2 cellular contexts compared by ENCODE assay signal in the genomic region with DNA sequence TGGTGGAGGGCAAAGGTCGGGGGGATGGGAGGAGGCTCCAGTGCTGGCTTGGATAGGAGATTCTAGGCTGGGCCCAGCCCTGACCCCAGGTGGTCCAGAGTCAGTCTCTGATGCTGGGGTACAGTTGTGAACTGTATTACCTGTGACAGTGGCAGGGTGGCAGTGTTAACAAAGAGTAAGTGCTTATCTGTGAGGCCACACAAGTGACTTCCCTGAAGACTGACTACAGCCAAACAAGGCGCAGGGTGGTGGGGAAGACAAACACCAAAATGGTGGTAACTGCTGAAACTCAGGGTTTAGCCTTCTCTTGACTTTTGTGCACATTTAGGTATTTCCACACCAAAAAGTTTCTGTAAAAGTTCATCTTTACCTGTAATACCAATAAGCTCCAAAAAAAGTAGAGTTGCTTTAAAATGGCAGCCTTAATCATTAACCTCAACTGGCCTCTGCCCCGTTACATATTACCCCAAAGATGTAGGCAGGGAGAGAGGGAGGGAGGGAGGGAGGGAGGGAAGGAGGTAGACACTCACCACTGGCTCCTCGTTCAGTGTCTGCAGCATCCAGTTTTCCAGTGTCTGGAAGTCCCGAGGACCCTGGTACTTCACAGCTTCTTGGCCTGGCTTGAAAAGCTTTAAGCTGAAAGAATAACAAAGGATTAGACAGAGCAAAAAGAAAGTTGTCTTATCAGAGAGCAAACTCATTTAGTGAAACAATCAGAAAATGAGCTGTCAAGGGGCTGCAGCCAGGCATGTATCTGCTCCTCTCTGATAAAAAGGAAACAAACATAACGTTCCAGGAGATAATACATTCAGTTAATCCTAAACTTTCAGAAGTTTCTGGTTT.
TF ChIP-seq lines count a peak whose summit lies in the region.

No MANE protein-coding gene starts in this region.

TF ChIP-seq in IMR-90, 13 proteins besides CTCF, POLR2A, EP300 and RAD21:
- no peak for TF ChIP-seq NFE2L2 (IDR thresholded peaks at IDR 0.05; ENCODE audit: low read depth, low read length)
- no peak for TF ChIP-seq RFX5 (IDR thresholded peaks at IDR 0.05; ENCODE audit: low read depth, low read length)
- TF ChIP-seq BHLHE40 (IDR thresholded peaks at IDR 0.05; ENCODE audit: low read depth, low read length): no peak
- TF ChIP-seq SMC3 (IDR thresholded peaks at IDR 0.05; ENCODE audit: low read depth, low read length): no peak
- TF ChIP-seq MAFK (IDR thresholded peaks at IDR 0.05; ENCODE audit: low read depth, low read length): no peak
- no peak for TF ChIP-seq RCOR1 (IDR thresholded peaks at IDR 0.05; ENCODE audit: insufficient replicate concordance, low read length)
- no peak for TF ChIP-seq CEBPB (IDR thresholded peaks at IDR 0.05; ENCODE audit: low read depth, low read length)
- no peak for TF ChIP-seq FOS (IDR thresholded peaks at IDR 0.05; ENCODE audit: low read depth, low read length)
- no peak for TF ChIP-seq MAZ (IDR thresholded peaks at IDR 0.05; ENCODE audit: borderline replicate concordance, low read depth, low read length)
- TF ChIP-seq, protein P1, sequence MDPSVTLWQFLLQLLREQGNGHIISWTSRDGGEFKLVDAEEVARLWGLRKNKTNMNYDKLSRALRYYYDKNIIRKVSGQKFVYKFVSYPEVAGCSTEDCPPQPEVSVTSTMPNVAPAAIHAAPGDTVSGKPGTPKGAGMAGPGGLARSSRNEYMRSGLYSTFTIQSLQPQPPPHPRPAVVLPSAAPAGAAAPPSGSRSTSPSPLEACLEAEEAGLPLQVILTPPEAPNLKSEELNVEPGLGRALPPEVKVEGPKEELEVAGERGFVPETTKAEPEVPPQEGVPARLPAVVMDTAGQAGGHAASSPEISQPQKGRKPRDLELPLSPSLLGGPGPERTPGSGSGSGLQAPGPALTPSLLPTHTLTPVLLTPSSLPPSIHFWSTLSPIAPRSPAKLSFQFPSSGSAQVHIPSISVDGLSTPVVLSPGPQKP (IDR thresholded peaks at IDR 0.05; ENCODE audit: borderline replicate concordance, low read depth, low read length): no peak
- TF ChIP-seq, protein P2, sequence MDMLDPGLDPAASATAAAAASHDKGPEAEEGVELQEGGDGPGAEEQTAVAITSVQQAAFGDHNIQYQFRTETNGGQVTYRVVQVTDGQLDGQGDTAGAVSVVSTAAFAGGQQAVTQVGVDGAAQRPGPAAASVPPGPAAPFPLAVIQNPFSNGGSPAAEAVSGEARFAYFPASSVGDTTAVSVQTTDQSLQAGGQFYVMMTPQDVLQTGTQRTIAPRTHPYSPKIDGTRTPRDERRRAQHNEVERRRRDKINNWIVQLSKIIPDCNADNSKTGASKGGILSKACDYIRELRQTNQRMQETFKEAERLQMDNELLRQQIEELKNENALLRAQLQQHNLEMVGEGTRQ (IDR thresholded peaks at IDR 0.05; ENCODE audit: low read depth, low read length): no peak
- no peak for TF ChIP-seq CHD1 (IDR thresholded peaks at IDR 0.05; ENCODE audit: low read depth, low read length)

TF ChIP-seq in H1, 55 proteins besides CTCF, POLR2A, EP300 and RAD21:
- no peak for TF ChIP-seq ZNF274 (IDR thresholded peaks at IDR 0.05; ENCODE audit: borderline replicate concordance, extremely low read depth, low read length)
- TF ChIP-seq ASH2L (IDR thresholded peaks at IDR 0.05; ENCODE audit: low read length): no peak
- no peak for TF ChIP-seq EGR1 (IDR thresholded peaks at IDR 0.05; ENCODE audit: borderline replicate concordance, low read depth, low read length)
- TF ChIP-seq TAF7 (optimal IDR thresholded peaks at IDR 0.05; ENCODE audit: borderline replicate concordance, low read depth, low read length): no peak
- no peak for TF ChIP-seq TBP (IDR thresholded peaks at IDR 0.05; ENCODE audit: low read depth, low read length)
- TF ChIP-seq SP4 (IDR thresholded peaks at IDR 0.05; ENCODE audit: low read length): no peak
- TF ChIP-seq CREB1 (IDR thresholded peaks at IDR 0.05): no peak
- no peak for TF ChIP-seq CBX5 (IDR thresholded peaks at IDR 0.05; ENCODE audit: low read depth, low read length)
- no peak for TF ChIP-seq JUND (IDR thresholded peaks at IDR 0.05; ENCODE audit: low read length)
- TF ChIP-seq TEAD4 (IDR thresholded peaks at IDR 0.05; ENCODE audit: low read depth, low read length): no peak
- no peak for TF ChIP-seq CHD2 (IDR thresholded peaks at IDR 0.05; ENCODE audit: low read length)
- no peak for TF ChIP-seq RFX5 (IDR thresholded peaks at IDR 0.05; ENCODE audit: borderline replicate concordance, low read depth, low read length)
- no peak for TF ChIP-seq GTF2F1 (IDR thresholded peaks at IDR 0.05; ENCODE audit: borderline replicate concordance, low read depth, low read length)
- no peak for TF ChIP-seq YY1 (IDR thresholded peaks at IDR 0.05; ENCODE audit: low read depth, low read length)
- no peak for TF ChIP-seq POU5F1 (IDR thresholded peaks at IDR 0.05; ENCODE audit: low read depth, low read length)
- TF ChIP-seq, protein P3, sequence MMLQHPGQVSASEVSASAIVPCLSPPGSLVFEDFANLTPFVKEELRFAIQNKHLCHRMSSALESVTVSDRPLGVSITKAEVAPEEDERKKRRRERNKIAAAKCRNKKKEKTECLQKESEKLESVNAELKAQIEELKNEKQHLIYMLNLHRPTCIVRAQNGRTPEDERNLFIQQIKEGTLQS (IDR thresholded peaks at IDR 0.05; ENCODE audit: insufficient read depth, low read depth, low read length): no peak
- TF ChIP-seq BACH1 (IDR thresholded peaks at IDR 0.05; ENCODE audit: low read length): no peak
- TF ChIP-seq, protein P2 (IDR thresholded peaks at IDR 0.05; ENCODE audit: low read length): no peak
- TF ChIP-seq KDM5A (IDR thresholded peaks at IDR 0.05; ENCODE audit: low read length): no peak
